Comparison of ENCODE assay signal across 9 cellular contexts in genomic region chr5:93008502-93009167, GRCh38.
"Had no signal": no experiment of that assay in that cellular context is flagged by ENCODE, and none has a peak within 500 bp of the region (broad histone marks: within the 10 kb centered on the region; RNA-seq: fewer than 3 reads in every experiment).

No MANE protein-coding gene starts in this region.

- H3K27ac Mint-ChIP-seq: HFFc6 had no signal

- H3K4me3 ChIP-seq: GM23248, HAP-1, K562 had no signal

- H3K9me3 ChIP-seq: HAP-1 had no signal

- FAIRE-seq: K562 had no signal

- H3K36me3 ChIP-seq: HAP-1 had no signal

- H3K9me3 Mint-ChIP-seq: HFFc6 had no signal

- DNase-seq: GM23248, GOT3, H7, HFFc6, IMR-90 had no signal

- H2AFZ ChIP-seq: GM23248 had no signal

- H3K9ac ChIP-seq: GM23248 had no signal

- H3K27ac ChIP-seq: GM23248, HL-60 had no signal

- H3K4me3 Mint-ChIP-seq: HFFc6 had no signal

- ATAC-seq: HCT116, K562 had no signal
